21 cellular contexts compared by ENCODE assay signal in genomic region chr2:27661371-27661770, GRCh38. TPM values are rescaled to one million over a fixed set of nuclear protein-coding genes. Genes with fewer than 3 reads are reported as not detected.
A peak's percentile ranks its signal among the peaks of the same experiment; 100 is the strongest.
DNase-seq lines count a peak whose midpoint lies in the region; ATAC-seq and TF ChIP-seq lines count a peak whose summit lies in the region.
"Had no signal": no experiment of that assay in that cellular context is flagged by ENCODE, and none has a peak within 500 bp of the region (broad histone marks: within the 10 kb centered on the region; RNA-seq: fewer than 3 reads in every experiment).

No MANE protein-coding gene starts in this region.

- no peak overlapping the region for H3K4me3 ChIP-seq in CD8-positive, alpha-beta memory T cell (ENCODE audit: low read length)
- H3K4me3 ChIP-seq: SJCRH30, upper lobe of right lung had no signal

- no peaks in the 10 kb centered on the region for H3K9me3 ChIP-seq in CD8-positive, alpha-beta memory T cell (ENCODE audit: low read length)
- H3K9me3 ChIP-seq: SJCRH30, upper lobe of right lung had no signal

- DNase-seq in T-helper 1 cell (no peak), natural killer cell (no peak), NCI-H2029 (lab: John Stamatoyannopoulos, UW) (no peak), NCI-H2171 treated with DMSO at 0.1 percent for 48 hours (lab: John Stamatoyannopoulos, UW) (no peak)
- DNase-seq in CD8-positive, alpha-beta memory T cell: no peak
- DNase-seq in activated naive CD8-positive, alpha-beta T cell treated with anti-CD3 and anti-CD28 coated beads, Interleukin-2, amount 10 ng/mL, durations not matched to agents 7 days and 5 days: no peak
- DNase-seq: activated CD4-positive, CD25-positive, alpha-beta regulatory T cell; activated gamma-delta T cell treated with Interleukin-2 at 50 U/mL for 16 hours; AML-193; effector memory CD4-positive, alpha-beta T cell; mesenchymal stem cell; NCI-H1092 treated with DMSO at 0.1 percent for 48 hours; NCI-H2081; NCI-H446 treated with DMSO at 0.1 percent for 48 hours; SJCRH30; stimulated activated CD4-positive, alpha-beta T cell treated with anti-CD3 and anti-CD28 coated beads, Interleukin-4, amount 100 ng/mL, for 4 hours; upper lobe of right lung had no signal

- no peak overlapping the region for H3K27ac ChIP-seq in CD8-positive, alpha-beta memory T cell (ENCODE audit: low read depth, low read length)
- H3K27ac ChIP-seq: 22Rv1, SJCRH30, upper lobe of right lung had no signal

- no peaks in the 10 kb centered on the region for H3K27me3 Mint-ChIP-seq in T-helper 1 cell treated with Interleukin-12 subunit alpha and Interleukin-12 subunit beta and Interleukin-4 antibody, amounts not matched to agents 30 μg/mL and 1 μg/mL, for 36 hours (ENCODE audit: low read depth)
- peaks cover 0 to 1% of the 10 kb centered on the region in 2 donors for H3K27me3 Mint-ChIP-seq in CD8-positive, alpha-beta memory T cell
- no peaks in the 10 kb centered on the region for H3K27me3 Mint-ChIP-seq in activated naive CD8-positive, alpha-beta T cell treated with anti-CD3 and anti-CD28 coated beads, Interleukin-2, amount 10 ng/mL, durations not matched to agents 7 days and 5 days
- no peaks in the 10 kb centered on the region for H3K27me3 Mint-ChIP-seq in natural killer cell (ENCODE audit: low read depth in 2 of 2)

- no peaks in the 10 kb centered on the region for H3K27me3 ChIP-seq in CD8-positive, alpha-beta memory T cell (ENCODE audit: insufficient read depth, low read length, poor library complexity, severe bottlenecking)
- H3K27me3 ChIP-seq: SJCRH30, upper lobe of right lung had no signal

- CTCF ChIA-PET in CD8-positive, alpha-beta memory T cell (lab: Charles Lee): interaction anchor here (1.1 kb wide), 1 partner anchor 7 kb away, joined by 3 read pairs; no protein-coding TSS in a partner anchor

- H3K4me1 ChIP-seq in CD8-positive, alpha-beta memory T cell (ENCODE audit: insufficient read depth, low read length): peaks cover 40% of the 10 kb centered on the region
- H3K4me1 ChIP-seq: SJCRH30 had no signal

- peaks cover 41% of the 10 kb centered on the region for H3K36me3 Mint-ChIP-seq in T-helper 1 cell treated with Interleukin-12 subunit alpha and Interleukin-12 subunit beta and Interleukin-4 antibody, amounts not matched to agents 30 μg/mL and 1 μg/mL, for 36 hours (ENCODE audit: low read depth)
- H3K36me3 Mint-ChIP-seq in CD8-positive, alpha-beta memory T cell: peaks cover 7 to 73% (median 21%) of the 10 kb centered on the region in 3 donors
- peaks cover 23% of the 10 kb centered on the region for H3K36me3 Mint-ChIP-seq in activated naive CD8-positive, alpha-beta T cell treated with anti-CD3 and anti-CD28 coated beads, Interleukin-2, amount 10 ng/mL, durations not matched to agents 7 days and 5 days
- peaks cover 13% of the 10 kb centered on the region for H3K36me3 Mint-ChIP-seq in natural killer cell

- peak overlapping the region; percentile 41 for H3K4me3 Mint-ChIP-seq in T-helper 1 cell treated with Interleukin-12 subunit alpha and Interleukin-12 subunit beta and Interleukin-4 antibody, amounts not matched to agents 30 μg/mL and 1 μg/mL, for 36 hours
- peak overlapping the region; percentile 27 to 100 (median 99) for H3K4me3 Mint-ChIP-seq in CD8-positive, alpha-beta memory T cell
- peak overlapping the region; percentile 9 for H3K4me3 Mint-ChIP-seq in activated naive CD8-positive, alpha-beta T cell treated with anti-CD3 and anti-CD28 coated beads, Interleukin-2, amount 10 ng/mL, durations not matched to agents 7 days and 5 days
- peak overlapping the region; percentile 28 for H3K4me3 Mint-ChIP-seq in natural killer cell

- no peak for ATAC-seq in activated naive CD8-positive, alpha-beta T cell treated with anti-CD3 and anti-CD28 coated beads, Interleukin-2, amount 10 ng/mL, durations not matched to agents 7 days and 5 days (ENCODE audit: low read depth)
- ATAC-seq in natural killer cell (no peak), GM21367 (IDR thresholded peaks at IDR 0.05; ENCODE audit: unreplicated experiment) (no peak)
- ATAC-seq: Panc1, upper lobe of right lung had no signal

- H3K4me1 Mint-ChIP-seq in T-helper 1 cell treated with Interleukin-12 subunit alpha and Interleukin-12 subunit beta and Interleukin-4 antibody, amounts not matched to agents 30 μg/mL and 1 μg/mL, for 36 hours (ENCODE audit: low read depth): peaks cover 39% of the 10 kb centered on the region
- H3K4me1 Mint-ChIP-seq in CD8-positive, alpha-beta memory T cell: peaks cover 57 to 68% (median 64%) of the 10 kb centered on the region in 3 donors
- peaks cover 29% of the 10 kb centered on the region for H3K4me1 Mint-ChIP-seq in activated naive CD8-positive, alpha-beta T cell treated with anti-CD3 and anti-CD28 coated beads, Interleukin-2, amount 10 ng/mL, durations not matched to agents 7 days and 5 days
- H3K4me1 Mint-ChIP-seq in natural killer cell: peaks cover 37 to 47% of the 10 kb centered on the region in 2 donors

- intact Hi-C loops in natural killer cell (cut with micrococcal nuclease): loop anchor here (5.0 kb wide), 1 partner anchor 34 kb away; the partner anchor contains the start of genes CCDC121 and GPN1

- H3K9me3 Mint-ChIP-seq in T-helper 1 cell treated with Interleukin-12 subunit alpha and Interleukin-12 subunit beta and Interleukin-4 antibody, amounts not matched to agents 30 μg/mL and 1 μg/mL, for 36 hours: no peaks in the 10 kb centered on the region
- H3K9me3 Mint-ChIP-seq in CD8-positive, alpha-beta memory T cell: no peaks in the 10 kb centered on the region
- H3K9me3 Mint-ChIP-seq in activated naive CD8-positive, alpha-beta T cell treated with anti-CD3 and anti-CD28 coated beads, Interleukin-2, amount 10 ng/mL, durations not matched to agents 7 days and 5 days: no peaks in the 10 kb centered on the region
- no peaks in the 10 kb centered on the region for H3K9me3 Mint-ChIP-seq in natural killer cell

- TF ChIP-seq CTCF in natural killer cell (IDR thresholded peaks at IDR 0.05): no peak

- no peak overlapping the region for H3K27ac Mint-ChIP-seq in T-helper 1 cell treated with Interleukin-12 subunit alpha and Interleukin-12 subunit beta and Interleukin-4 antibody, amounts not matched to agents 30 μg/mL and 1 μg/mL, for 36 hours
- H3K27ac Mint-ChIP-seq in CD8-positive, alpha-beta memory T cell: peak overlapping the region in 4 of 8 donors; percentile 43 to 100 (median 86)
- H3K27ac Mint-ChIP-seq in activated naive CD8-positive, alpha-beta T cell treated with anti-CD3 and anti-CD28 coated beads, Interleukin-2, amount 10 ng/mL, durations not matched to agents 7 days and 5 days: no peak overlapping the region
- H3K27ac Mint-ChIP-seq in natural killer cell: peak overlapping the region in 1 of 2 donors; percentile 99

- POLR2A ChIA-PET in CD8-positive, alpha-beta memory T cell (lab: Charles Lee): no interaction called here
- POLR2A ChIA-PET in activated naive CD8-positive, alpha-beta T cell treated with anti-CD3 and anti-CD28 coated beads, Interleukin-2, amount 10 ng/mL, durations not matched to agents 7 days and 5 days (lab: Charles Lee): no interaction called here

- peaks cover 33% of the 10 kb centered on the region for H3K36me3 ChIP-seq in CD8-positive, alpha-beta memory T cell (ENCODE audit: insufficient read depth, low read length)

RNA-seq across cellular contexts. Expression of gene SUPT7L, which starts 2.0 kb away (rescaled TPM):
- 10 to 100 TPM; 31.1 to 33.6 TPM for total RNA-seq in CD8-positive, alpha-beta memory T cell
- polyA plus RNA-seq in CD8-positive, alpha-beta memory T cell: 24.6 TPM
- 10 to 100 TPM; 42.8 to 43.4 TPM for total RNA-seq in activated naive CD8-positive, alpha-beta T cell treated with anti-CD3 and anti-CD28 coated beads, Interleukin-2, amount 10 ng/mL, durations not matched to agents 7 days and 5 days
- 10 to 100 TPM; 52.2 to 53.7 (median 52.8) TPM for total RNA-seq in natural killer cell

RNA-seq across cellular contexts. Expression of gene SLC4A1AP, which starts 2.3 kb away (rescaled TPM):
- 10 to 100 TPM; 28.6 to 29.6 TPM for total RNA-seq in CD8-positive, alpha-beta memory T cell
- 29.1 TPM for polyA plus RNA-seq in CD8-positive, alpha-beta memory T cell
- 10 to 100 TPM; 25.1 to 27.4 TPM for total RNA-seq in activated naive CD8-positive, alpha-beta T cell treated with anti-CD3 and anti-CD28 coated beads, Interleukin-2, amount 10 ng/mL, durations not matched to agents 7 days and 5 days
- 10 to 100 TPM; 22.0 to 26.0 (median 24.8) TPM for total RNA-seq in natural killer cell

RNA-seq across cellular contexts. Expression of gene GPN1, which starts 32.5 kb away (rescaled TPM):
- 10 to 100 TPM; 67.3 to 70.5 TPM for total RNA-seq in CD8-positive, alpha-beta memory T cell
- polyA plus RNA-seq in CD8-positive, alpha-beta memory T cell: 63.6 TPM
- total RNA-seq in activated naive CD8-positive, alpha-beta T cell treated with anti-CD3 and anti-CD28 coated beads, Interleukin-2, amount 10 ng/mL, durations not matched to agents 7 days and 5 days: 10 to 100 TPM; 32.7 to 37.4 TPM
- 10 to 100 TPM; 31.5 to 36.1 (median 34.9) TPM for total RNA-seq in natural killer cell

RNA-seq across cellular contexts. Expression of gene CCDC121, which starts 32.6 kb away (rescaled TPM):
- total RNA-seq in CD8-positive, alpha-beta memory T cell: under 1 TPM; 0.20 to 0.58 TPM
- polyA plus RNA-seq in CD8-positive, alpha-beta memory T cell: 0.62 TPM
- total RNA-seq in activated naive CD8-positive, alpha-beta T cell treated with anti-CD3 and anti-CD28 coated beads, Interleukin-2, amount 10 ng/mL, durations not matched to agents 7 days and 5 days: 1 to 10 TPM; 1.1 to 1.6 TPM
- total RNA-seq in natural killer cell: under 1 TPM; 0.25 to 0.58 (median 0.42) TPM

Comparison
In these comparisons a context has a peak if more than half of its experiments do, and no peak if none do; other contexts are left out.
1. H3K4me3 Mint-ChIP-seq: peak in every context shown above with its lines; median percentile 99 in CD8-positive, alpha-beta memory T cell; 41 in T-helper 1 cell treated with Interleukin-12 subunit alpha and Interleukin-12 subunit beta and Interleukin-4 antibody, amounts not matched to agents 30 μg/mL and 1 μg/mL, for 36 hours; 28 in natural killer cell; 9 in activated naive CD8-positive, alpha-beta T cell treated with anti-CD3 and anti-CD28 coated beads, Interleukin-2, amount 10 ng/mL, durations not matched to agents 7 days and 5 days.